ENCODE assay signal across 8 cellular contexts in the genomic region with DNA sequence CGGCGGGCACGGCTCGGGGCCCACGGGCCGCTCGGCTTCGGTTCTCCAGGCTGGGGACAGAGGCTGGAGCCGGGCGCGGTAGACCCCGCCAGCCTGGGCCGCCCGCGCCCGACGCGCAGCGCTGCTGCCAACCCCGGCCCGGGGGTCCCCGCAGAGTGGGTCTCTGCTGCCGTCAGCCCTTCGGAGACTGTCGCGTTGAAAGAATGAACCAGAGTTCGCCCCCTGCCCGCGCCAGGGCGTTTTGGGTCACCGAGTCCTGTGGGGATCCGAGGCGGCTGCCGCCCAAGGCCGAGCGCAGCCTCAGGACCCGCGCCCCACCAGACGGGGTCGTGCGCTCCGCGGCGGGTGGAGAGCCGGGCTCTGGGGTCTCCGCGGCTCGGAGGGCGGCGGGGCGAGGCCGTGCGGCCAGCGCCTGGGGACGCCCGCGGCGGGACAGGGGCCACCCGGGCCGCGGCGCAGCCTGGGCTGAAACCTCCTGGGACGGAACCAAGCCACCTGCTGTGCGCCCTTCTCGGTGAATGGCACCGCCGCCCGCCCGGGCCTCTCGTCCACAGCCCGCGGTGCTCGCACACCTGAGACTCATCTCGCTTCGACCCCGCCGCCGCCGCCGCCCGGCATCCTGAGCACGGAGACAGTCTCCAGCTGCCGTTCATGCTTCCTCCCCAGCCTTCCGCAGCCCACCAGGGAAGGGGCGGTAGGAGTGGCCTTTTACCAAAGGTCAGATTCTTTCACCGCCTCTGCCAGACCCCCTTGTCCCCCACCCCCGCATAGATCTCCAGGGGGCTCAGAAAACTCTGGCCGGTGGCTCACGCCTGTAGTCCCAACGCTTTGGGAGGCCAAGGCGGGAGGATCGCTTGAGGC.
A peak's percentile ranks its signal among the peaks of the same experiment; 100 is the strongest.
DNase-seq lines count a peak whose midpoint lies in the region; ATAC-seq and FAIRE-seq lines count a peak whose summit lies in the region.

No MANE protein-coding gene starts in this region.

- H3K4me1 Mint-ChIP-seq in stimulated activated memory B cell treated with anti-CD40 and anti-IgM and Interleukin-4, amounts not matched to agents 10 μg/mL and 1 μg/mL and 100 μg/mL, for 72 hours = peaks cover 18% of the 10 kb centered on the region

- H3K4me3 Mint-ChIP-seq in stimulated activated memory B cell treated with anti-CD40 and anti-IgM and Interleukin-4, amounts not matched to agents 10 μg/mL and 1 μg/mL and 100 μg/mL, for 72 hours = peak overlapping the region; percentile 34

- H3K36me3 Mint-ChIP-seq in stimulated activated memory B cell treated with anti-CD40 and anti-IgM and Interleukin-4, amounts not matched to agents 10 μg/mL and 1 μg/mL and 100 μg/mL, for 72 hours = peaks cover 28% of the 10 kb centered on the region

- peak; percentile 64 for ATAC-seq in stimulated activated memory B cell treated with anti-CD40 and anti-IgM and Interleukin-4, amounts not matched to agents 10 μg/mL and 1 μg/mL and 100 μg/mL, for 72 hours
- ATAC-seq in HG02678 (IDR thresholded peaks at IDR 0.05; ENCODE audit: unreplicated experiment) = no peak

- H3K9me3 Mint-ChIP-seq in stimulated activated memory B cell treated with anti-CD40 and anti-IgM and Interleukin-4, amounts not matched to agents 10 μg/mL and 1 μg/mL and 100 μg/mL, for 72 hours = no peaks in the 10 kb centered on the region

- peak; percentile 22 for DNase-seq in activated gamma-delta T cell treated with Interleukin-2 at 50 U/mL for 16 hours
- DNase-seq in activated gamma-delta T cell (lab: John Stamatoyannopoulos, UW) = no peak
- peak; percentile 35 for DNase-seq in activated naive CD4-positive, alpha-beta T cell treated with anti-CD3 and anti-CD28 coated beads, Interleukin-2, amount 50 U/mL, for 16 hours
- peak; percentile 43 for DNase-seq in iPS-NIHi11 (ENCODE audit: low spot score)
- no peak for DNase-seq in urothelium cell line (ENCODE audit: low spot score)
- no peak for DNase-seq in DMS153 treated with DMSO at 0.1 percent for 48 hours (lab: John Stamatoyannopoulos, UW; ENCODE audit: unreplicated experiment)

- peak overlapping the region; percentile 1 for H3K27ac Mint-ChIP-seq in stimulated activated memory B cell treated with anti-CD40 and anti-IgM and Interleukin-4, amounts not matched to agents 10 μg/mL and 1 μg/mL and 100 μg/mL, for 72 hours

- FAIRE-seq in urothelium cell line (lab: Jason Lieb, UNC) = no peak

- peaks cover 50% of the 10 kb centered on the region for H3K27me3 Mint-ChIP-seq in stimulated activated memory B cell treated with anti-CD40 and anti-IgM and Interleukin-4, amounts not matched to agents 10 μg/mL and 1 μg/mL and 100 μg/mL, for 72 hours

Comparison
In these comparisons a context has a peak if more than half of its experiments do, and no peak if none do; other contexts are left out.
1. DNase-seq: peak in activated gamma-delta T cell treated with Interleukin-2 at 50 U/mL for 16 hours (single experiment), activated naive CD4-positive, alpha-beta T cell treated with anti-CD3 and anti-CD28 coated beads, Interleukin-2, amount 50 U/mL, for 16 hours (single experiment) and iPS-NIHi11 (single experiment); none in activated gamma-delta T cell (single experiment), urothelium cell line (single experiment) and DMS153 treated with DMSO at 0.1 percent for 48 hours (single experiment).